ENCODE assay signal across 1 cellular context in genomic region chr1:16014509-16015482, GRCh38.
TF ChIP-seq lines count a peak whose summit lies in the region.

No MANE protein-coding gene starts in this region.

TF ChIP-seq in K562, 482 proteins besides CTCF, POLR2A, EP300 and RAD21 (continues in another document):
- TF ChIP-seq, protein P1, sequence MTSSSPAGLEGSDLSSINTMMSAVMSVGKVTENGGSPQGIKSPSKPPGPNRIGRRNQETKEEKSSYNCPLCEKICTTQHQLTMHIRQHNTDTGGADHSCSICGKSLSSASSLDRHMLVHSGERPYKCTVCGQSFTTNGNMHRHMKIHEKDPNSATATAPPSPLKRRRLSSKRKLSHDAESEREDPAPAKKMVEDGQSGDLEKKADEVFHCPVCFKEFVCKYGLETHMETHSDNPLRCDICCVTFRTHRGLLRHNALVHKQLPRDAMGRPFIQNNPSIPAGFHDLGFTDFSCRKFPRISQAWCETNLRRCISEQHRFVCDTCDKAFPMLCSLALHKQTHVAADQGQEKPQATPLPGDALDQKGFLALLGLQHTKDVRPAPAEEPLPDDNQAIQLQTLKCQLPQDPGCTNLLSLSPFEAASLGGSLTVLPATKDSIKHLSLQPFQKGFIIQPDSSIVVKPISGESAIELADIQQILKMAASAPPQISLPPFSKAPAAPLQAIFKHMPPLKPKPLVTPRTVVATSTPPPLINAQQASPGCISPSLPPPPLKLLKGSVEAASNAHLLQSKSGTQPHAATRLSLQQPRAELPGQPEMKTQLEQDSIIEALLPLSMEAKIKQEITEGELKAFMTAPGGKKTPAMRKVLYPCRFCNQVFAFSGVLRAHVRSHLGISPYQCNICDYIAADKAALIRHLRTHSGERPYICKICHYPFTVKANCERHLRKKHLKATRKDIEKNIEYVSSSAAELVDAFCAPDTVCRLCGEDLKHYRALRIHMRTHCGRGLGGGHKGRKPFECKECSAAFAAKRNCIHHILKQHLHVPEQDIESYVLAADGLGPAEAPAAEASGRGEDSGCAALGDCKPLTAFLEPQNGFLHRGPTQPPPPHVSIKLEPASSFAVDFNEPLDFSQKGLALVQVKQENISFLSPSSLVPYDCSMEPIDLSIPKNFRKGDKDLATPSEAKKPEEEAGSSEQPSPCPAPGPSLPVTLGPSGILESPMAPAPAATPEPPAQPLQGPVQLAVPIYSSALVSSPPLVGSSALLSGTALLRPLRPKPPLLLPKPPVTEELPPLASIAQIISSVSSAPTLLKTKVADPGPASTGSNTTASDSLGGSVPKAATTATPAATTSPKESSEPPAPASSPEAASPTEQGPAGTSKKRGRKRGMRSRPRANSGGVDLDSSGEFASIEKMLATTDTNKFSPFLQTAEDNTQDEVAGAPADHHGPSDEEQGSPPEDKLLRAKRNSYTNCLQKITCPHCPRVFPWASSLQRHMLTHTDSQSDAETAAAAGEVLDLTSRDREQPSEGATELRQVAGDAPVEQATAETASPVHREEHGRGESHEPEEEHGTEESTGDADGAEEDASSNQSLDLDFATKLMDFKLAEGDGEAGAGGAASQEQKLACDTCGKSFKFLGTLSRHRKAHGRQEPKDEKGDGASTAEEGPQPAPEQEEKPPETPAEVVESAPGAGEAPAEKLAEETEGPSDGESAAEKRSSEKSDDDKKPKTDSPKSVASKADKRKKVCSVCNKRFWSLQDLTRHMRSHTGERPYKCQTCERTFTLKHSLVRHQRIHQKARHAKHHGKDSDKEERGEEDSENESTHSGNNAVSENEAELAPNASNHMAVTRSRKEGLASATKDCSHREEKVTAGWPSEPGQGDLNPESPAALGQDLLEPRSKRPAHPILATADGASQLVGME (CRISPR knock-in tag; IDR thresholded peaks at IDR 0.05): no peak
- TF ChIP-seq NR1H2 (CRISPR knock-in tag; IDR thresholded peaks at IDR 0.05) (no peak), ZNF699 (CRISPR knock-in tag; IDR thresholded peaks at IDR 0.05; ENCODE audit: insufficient replicate concordance) (no peak), ZNF707 (CRISPR knock-in tag; conservative IDR thresholded peaks at IDR 0.05) (no peak), RBM22 (IDR thresholded peaks at IDR 0.05; ENCODE audit: low read depth, low read length, poor library complexity, severe bottlenecking) (no peak), BHLHE40 (IDR thresholded peaks at IDR 0.05; ENCODE audit: low read length) (peak; percentile 12; the same call in 1 of the 2 replicates), EHMT2 (IDR thresholded peaks at IDR 0.05) (no peak), TGIF2 (CRISPR knock-in tag; IDR thresholded peaks at IDR 0.05) (no peak), SP1 (CRISPR knock-in tag; IDR thresholded peaks at IDR 0.05) (peak; percentile 22; the same call in 1 of the 2 replicates), DIDO1 (tag; IDR thresholded peaks at IDR 0.05; ENCODE audit: low read depth) (no peak), SRSF9 (IDR thresholded peaks at IDR 0.05; ENCODE audit: borderline replicate concordance, low read depth, low read length) (no peak), MED1 (CRISPR knock-in tag; IDR thresholded peaks at IDR 0.05; ENCODE audit: borderline replicate concordance) (no peak), TAF7 (tag; IDR thresholded peaks at IDR 0.05) (no peak), ZBTB17 (CRISPR knock-in tag; IDR thresholded peaks at IDR 0.05) (0 out of 2 replicates have a peak, but pooled peaks have one; percentile 19), ZFP91 (CRISPR knock-in tag; IDR thresholded peaks at IDR 0.05) (no peak), TAL1 (IDR thresholded peaks at IDR 0.05) (no peak), HDAC1 (IDR thresholded peaks at IDR 0.05) (peak in 1 of 2 experiments; percentile 76; a peak in 2 of 4 replicates), ZBTB8A (IDR thresholded peaks at IDR 0.05; ENCODE audit: partially characterized antibody) (no peak), CEBPB (tag; IDR thresholded peaks at IDR 0.05) (no peak), FOSL1 (tag; conservative IDR thresholded peaks at IDR 0.05) (no peak), PRDM10 (IDR thresholded peaks at IDR 0.05; ENCODE audit: partially characterized antibody) (peak; percentile 55), BRF2 (IDR thresholded peaks at IDR 0.05; ENCODE audit: borderline replicate concordance, insufficient read depth, insufficient read length) (no peak), NRF1 (conservative IDR thresholded peaks at IDR 0.05 in 1 of 2, IDR thresholded peaks at IDR 0.05 in 1 of 2) (peak; percentile 71 to 74), ZNF592 (IDR thresholded peaks at IDR 0.05) (peak; percentile 95), ZNF3 (CRISPR knock-in tag; IDR thresholded peaks at IDR 0.05) (no peak), CBFA2T3 (IDR thresholded peaks at IDR 0.05) (no peak), FOXA3 (CRISPR knock-in tag; conservative IDR thresholded peaks at IDR 0.05 in 1 of 2, IDR thresholded peaks at IDR 0.05 in 1 of 2) (no peak), NCOA6 (IDR thresholded peaks at IDR 0.05) (no peak), CBFA2T2 (conservative IDR thresholded peaks at IDR 0.05) (peak; percentile 27), ZNF780A (CRISPR knock-in tag; IDR thresholded peaks at IDR 0.05) (no peak; the same call in 1 of the 2 replicates), ZC3H8 (IDR thresholded peaks at IDR 0.05) (no peak), ZNF133 (CRISPR knock-in tag; IDR thresholded peaks at IDR 0.05) (no peak), SOX6 (IDR thresholded peaks at IDR 0.05) (0 out of 2 replicates have a peak, but pooled peaks have one; percentile 11), NUFIP1 (IDR thresholded peaks at IDR 0.05; ENCODE audit: partially characterized antibody) (no peak), SETDB1 (IDR thresholded peaks at IDR 0.05; ENCODE audit: low read length) (no peak), ZNF644 (tag; IDR thresholded peaks at IDR 0.05; ENCODE audit: low read depth) (no peak), ILK (tag; IDR thresholded peaks at IDR 0.05; ENCODE audit: borderline replicate concordance, low read depth) (no peak), SMAD4 (CRISPR knock-in tag; conservative IDR thresholded peaks at IDR 0.05) (0 out of 2 replicates have a peak, but pooled peaks have one; percentile 40), KLF1 (tag; IDR thresholded peaks at IDR 0.05) (no peak), NR2C1 (IDR thresholded peaks at IDR 0.05) (no peak), NR2C1 (tag; IDR thresholded peaks at IDR 0.05) (no peak)
- TF ChIP-seq, protein P2, sequence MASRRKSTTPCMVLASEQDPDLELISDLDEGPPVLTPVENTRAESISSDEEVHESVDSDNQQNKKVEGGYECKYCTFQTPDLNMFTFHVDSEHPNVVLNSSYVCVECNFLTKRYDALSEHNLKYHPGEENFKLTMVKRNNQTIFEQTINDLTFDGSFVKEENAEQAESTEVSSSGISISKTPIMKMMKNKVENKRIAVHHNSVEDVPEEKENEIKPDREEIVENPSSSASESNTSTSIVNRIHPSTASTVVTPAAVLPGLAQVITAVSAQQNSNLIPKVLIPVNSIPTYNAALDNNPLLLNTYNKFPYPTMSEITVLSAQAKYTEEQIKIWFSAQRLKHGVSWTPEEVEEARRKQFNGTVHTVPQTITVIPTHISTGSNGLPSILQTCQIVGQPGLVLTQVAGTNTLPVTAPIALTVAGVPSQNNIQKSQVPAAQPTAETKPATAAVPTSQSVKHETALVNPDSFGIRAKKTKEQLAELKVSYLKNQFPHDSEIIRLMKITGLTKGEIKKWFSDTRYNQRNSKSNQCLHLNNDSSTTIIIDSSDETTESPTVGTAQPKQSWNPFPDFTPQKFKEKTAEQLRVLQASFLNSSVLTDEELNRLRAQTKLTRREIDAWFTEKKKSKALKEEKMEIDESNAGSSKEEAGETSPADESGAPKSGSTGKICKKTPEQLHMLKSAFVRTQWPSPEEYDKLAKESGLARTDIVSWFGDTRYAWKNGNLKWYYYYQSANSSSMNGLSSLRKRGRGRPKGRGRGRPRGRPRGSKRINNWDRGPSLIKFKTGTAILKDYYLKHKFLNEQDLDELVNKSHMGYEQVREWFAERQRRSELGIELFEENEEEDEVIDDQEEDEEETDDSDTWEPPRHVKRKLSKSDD (conservative IDR thresholded peaks at IDR 0.05; ENCODE audit: low read length): no peak
- TF ChIP-seq, protein P3, sequence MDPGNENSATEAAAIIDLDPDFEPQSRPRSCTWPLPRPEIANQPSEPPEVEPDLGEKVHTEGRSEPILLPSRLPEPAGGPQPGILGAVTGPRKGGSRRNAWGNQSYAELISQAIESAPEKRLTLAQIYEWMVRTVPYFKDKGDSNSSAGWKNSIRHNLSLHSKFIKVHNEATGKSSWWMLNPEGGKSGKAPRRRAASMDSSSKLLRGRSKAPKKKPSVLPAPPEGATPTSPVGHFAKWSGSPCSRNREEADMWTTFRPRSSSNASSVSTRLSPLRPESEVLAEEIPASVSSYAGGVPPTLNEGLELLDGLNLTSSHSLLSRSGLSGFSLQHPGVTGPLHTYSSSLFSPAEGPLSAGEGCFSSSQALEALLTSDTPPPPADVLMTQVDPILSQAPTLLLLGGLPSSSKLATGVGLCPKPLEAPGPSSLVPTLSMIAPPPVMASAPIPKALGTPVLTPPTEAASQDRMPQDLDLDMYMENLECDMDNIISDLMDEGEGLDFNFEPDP (CRISPR knock-in tag; IDR thresholded peaks at IDR 0.05): no peak
